ENCODE assay signal across 10 cellular contexts in genomic region chr6:45626087-45626891, GRCh38.
DNase-seq lines count a peak whose midpoint lies in the region; ATAC-seq and TF ChIP-seq lines count a peak whose summit lies in the region.
"Had no signal": no experiment of that assay in that cellular context is flagged by ENCODE, and none has a peak within 500 bp of the region (broad histone marks: within the 10 kb centered on the region; RNA-seq: fewer than 3 reads in every experiment).

No MANE protein-coding gene starts in this region.

- H4K20me1 ChIP-seq in PC-3 (ENCODE audit: low read length): no peaks in the 10 kb centered on the region

- no peak overlapping the region; the same call in 1 of the 2 replicates for H3K9ac ChIP-seq in PC-3 (ENCODE audit: low read length)

- H3K36me3 ChIP-seq in PC-3 (ENCODE audit: low read depth, low read length) (no peaks in the 10 kb centered on the region), H7 (replicated peaks; ENCODE audit: control insufficient read depth, insufficient read depth, low read length) (no peaks in the 10 kb centered on the region)

- peak overlapping the region; percentile 70 for H3K27ac ChIP-seq in PC-3 (ENCODE audit: low read length)
- peak overlapping the region; percentile 67 for H3K27ac ChIP-seq in epithelial cell of prostate

- intact Hi-C loops in PC-3 (cut with micrococcal nuclease): no loop called here

- H3F3A ChIP-seq in PC-3 (ENCODE audit: low read length, unreplicated experiment): no peaks in the 10 kb centered on the region

- H3K4me3 ChIP-seq in PC-3 (ENCODE audit: low read length) (no peak overlapping the region), H7 (ENCODE audit: insufficient read depth, low read depth, low read length) (no peak overlapping the region)

- CTCF ChIA-PET in PC-3 (lab: Charles Lee): no interaction called here

- H3K4me1 ChIP-seq in PC-3 (ENCODE audit: insufficient read depth, low read length): peaks cover 34% of the 10 kb centered on the region

- BruUV-seq in PC-3 (replicated peaks; lab: Mats Ljungman, UMichigan): no TSS peak

- H3K79me2 ChIP-seq in PC-3 (ENCODE audit: low read length): no peaks in the 10 kb centered on the region

- no peaks in the 10 kb centered on the region for H3K9me3 ChIP-seq in PC-3 (ENCODE audit: low read length)

- H2AFZ ChIP-seq in PC-3 (ENCODE audit: low read length): no peak overlapping the region

- ATAC-seq in PC-3 (no peak), HG02759 (IDR thresholded peaks at IDR 0.05; ENCODE audit: unreplicated experiment) (no peak)

- peak; percentile 41 for DNase-seq in activated T-cell treated with anti-CD3 and anti-CD28 coated beads for 48 hours (ENCODE audit: low read depth)
- no peak for DNase-seq in activated T-cell treated with anti-CD3 and anti-CD28 coated beads for 4 hours
- DNase-seq in PC-3: peak; percentile 33
- peak; percentile 93 for DNase-seq in epithelial cell of prostate (ENCODE audit: low read depth, low spot score)
- DNase-seq in stimulated activated CD8-positive, alpha-beta memory T cell treated with anti-CD3 and anti-CD28 coated beads, Interleukin-7, amount 100 ng/mL, for 48 hours (ENCODE audit: extremely low read depth in 1 of 2, low read depth in 1 of 2): peak; percentile 24 to 49
- no peak for DNase-seq in H7
- DNase-seq in cortex of kidney (lab: John Stamatoyannopoulos, UW): no peak
- DNase-seq: dermis blood vessel endothelial cell, NCI-H1694 treated with DMSO at 0.1 percent for 48 hours had no signal

- H3K9me2 ChIP-seq in PC-3 (replicated peaks; ENCODE audit: low read length): no peaks in the 10 kb centered on the region

- H3K4me2 ChIP-seq in PC-3 (ENCODE audit: low read length): no peak overlapping the region

- TF ChIP-seq CTCF in PC-3 (conservative IDR thresholded peaks at IDR 0.05; ENCODE audit: low read depth, low read length): no peak

- POLR2A ChIA-PET in PC-3 (lab: Charles Lee; ENCODE audit: unreplicated experiment): no interaction called here

- H3K27me3 ChIP-seq in PC-3 (ENCODE audit: low read length): no peaks in the 10 kb centered on the region
- no peaks in the 10 kb centered on the region for H3K27me3 ChIP-seq in H7 (ENCODE audit: control insufficient read depth, insufficient read depth, low read length)

Comparison
In these comparisons a context has a peak if more than half of its experiments do, and no peak if none do; other contexts are left out.
1. DNase-seq: peak in activated T-cell treated with anti-CD3 and anti-CD28 coated beads for 48 hours (single experiment), PC-3 (single experiment), epithelial cell of prostate (single experiment) and stimulated activated CD8-positive, alpha-beta memory T cell treated with anti-CD3 and anti-CD28 coated beads, Interleukin-7, amount 100 ng/mL, for 48 hours (2 of 2); none in activated T-cell treated with anti-CD3 and anti-CD28 coated beads for 4 hours (single experiment), H7 (single experiment) and cortex of kidney (single experiment).